In genomic region chr7:37411444-37412034, GRCh38 we compare ENCODE assay signal across 16 cellular contexts. TPM values are rescaled to one million over a fixed set of nuclear protein-coding genes. Genes with fewer than 3 reads are reported as not detected.
DNase-seq lines count a peak whose midpoint lies in the region; ATAC-seq and TF ChIP-seq lines count a peak whose summit lies in the region.
"Had no signal": no experiment of that assay in that cellular context is flagged by ENCODE, and none has a peak within 500 bp of the region (broad histone marks: within the 10 kb centered on the region; RNA-seq: fewer than 3 reads in every experiment).

No MANE protein-coding gene starts in this region.

- no peaks in the 10 kb centered on the region for H3K27me3 Mint-ChIP-seq in T-cell
- peaks cover 2% of the 10 kb centered on the region for H3K27me3 Mint-ChIP-seq in endothelial cell (ENCODE audit: unreplicated experiment)

- CTCF ChIA-PET in T-cell (lab: Charles Lee) = interaction anchor here in 1 of 2 donors (0.6 kb wide), 1 partner anchor 955 kb away, joined by 3 read pairs; no protein-coding TSS in a partner anchor

- peak overlapping the region in 2 of 3 donors; percentile 7 to 8 for H3K4me3 Mint-ChIP-seq in T-cell
- H3K4me3 Mint-ChIP-seq in endothelial cell (ENCODE audit: unreplicated experiment) = no peak overlapping the region
- H3K4me3 Mint-ChIP-seq: GM23338 had no signal

- H3K9me3 Mint-ChIP-seq in T-cell (peaks cover 0 to 4% (median 4%) of the 10 kb centered on the region in 3 donors), endothelial cell (ENCODE audit: unreplicated experiment) (no peaks in the 10 kb centered on the region)

- H3K36me3 Mint-ChIP-seq in T-cell = peaks cover 11% of the 10 kb centered on the region
- H3K36me3 Mint-ChIP-seq in endothelial cell (ENCODE audit: low read depth, unreplicated experiment) = peaks cover 19% of the 10 kb centered on the region

- H3K4me1 Mint-ChIP-seq in T-cell = peaks cover 67 to 80% (median 76%) of the 10 kb centered on the region in 3 donors
- peaks cover 50% of the 10 kb centered on the region for H3K4me1 Mint-ChIP-seq in endothelial cell (ENCODE audit: unreplicated experiment)

- TF ChIP-seq CTCF in endothelial cell (IDR thresholded peaks at IDR 0.05; ENCODE audit: unreplicated experiment) = no peak

- POLR2A ChIA-PET in T-cell (lab: Charles Lee) = no interaction called here

- DNase-seq in T-cell (no peak), activated T-cell treated with anti-CD3 and anti-CD28 coated beads for 4 hours (peak; percentile 58), endothelial cell (ENCODE audit: low spot score) (no peak), cerebellar nuclear complex (lab: John Stamatoyannopoulos, UW) (no peak), HuH-7 (ENCODE audit: low spot score) (no peak), iPS-NIHi11 (ENCODE audit: low spot score) (no peak)
- peak; percentile 13 for DNase-seq in stimulated activated CD8-positive, alpha-beta memory T cell treated with anti-CD3 and anti-CD28 coated beads, Interleukin-12 subunit alpha, Interleukin-12 subunit beta, amount 100 ng/mL, for 4 hours (ENCODE audit: low read depth)
- DNase-seq: aorta, GDM1, Karpas-422, mesendoderm, NCI-H2081, nucleus accumbens, SJCRH30, substantia nigra had no signal

- H3K27ac Mint-ChIP-seq in T-cell = peak overlapping the region; percentile 87 to 95
- peak overlapping the region; percentile 70 for H3K27ac Mint-ChIP-seq in endothelial cell (ENCODE audit: unreplicated experiment)
- H3K27ac Mint-ChIP-seq: GM23338 had no signal

- no peak for ATAC-seq in T-cell (replicated peaks in 1 of 4)
- ATAC-seq: GM23338 had no signal

RNA-seq across cellular contexts. Expression of gene ELMO1, which starts 37.1 kb away (rescaled TPM):
- 100 to 1,000 TPM; 101 to 149 (median 113) TPM for total RNA-seq in T-cell
- 151 TPM for total RNA-seq in endothelial cell (ENCODE audit: unreplicated experiment)

Comparison
In these comparisons a context has a peak if more than half of its experiments do, and no peak if none do; other contexts are left out.
1. DNase-seq: peak in activated T-cell treated with anti-CD3 and anti-CD28 coated beads for 4 hours (single experiment) and stimulated activated CD8-positive, alpha-beta memory T cell treated with anti-CD3 and anti-CD28 coated beads, Interleukin-12 subunit alpha, Interleukin-12 subunit beta, amount 100 ng/mL, for 4 hours (single experiment); none in T-cell (0 of 34), endothelial cell (single experiment), cerebellar nuclear complex (0 of 2), HuH-7 (single experiment) and iPS-NIHi11 (single experiment).